In genomic region chr4:54571293-54571723, GRCh38 we compare ENCODE assay signal across 1 cellular context.
A peak's percentile ranks its signal among the peaks of the same experiment; 100 is the strongest.
TF ChIP-seq lines count a peak whose summit lies in the region.

No MANE protein-coding gene starts in this region.

TF ChIP-seq in K562, 482 proteins besides CTCF, POLR2A, EP300 and RAD21 (continued from another document and continues in another):
- peak; percentile 61; the same call in 1 of the 2 replicates for TF ChIP-seq MXI1 (IDR thresholded peaks at IDR 0.05; ENCODE audit: low read depth, low read length)
- TF ChIP-seq FOXP1 (CRISPR knock-in tag; IDR thresholded peaks at IDR 0.05), result no peak
- peak; percentile 46; the same call in 1 of the 2 replicates for TF ChIP-seq L3MBTL2 (IDR thresholded peaks at IDR 0.05)
- no peak for TF ChIP-seq KLF1 (tag; IDR thresholded peaks at IDR 0.05)
- TF ChIP-seq NCOR1 (IDR thresholded peaks at IDR 0.05), result peak; percentile 97
- no peak for TF ChIP-seq MAFK (IDR thresholded peaks at IDR 0.05; ENCODE audit: low read length)
- no peak for TF ChIP-seq ETV5 (CRISPR knock-in tag; IDR thresholded peaks at IDR 0.05; ENCODE audit: low read depth)
- peak; percentile 93 for TF ChIP-seq HDAC3 (IDR thresholded peaks at IDR 0.05; ENCODE audit: borderline replicate concordance, partially characterized antibody)
- no peak for TF ChIP-seq GTF3C2 (IDR thresholded peaks at IDR 0.05; ENCODE audit: borderline replicate concordance, extremely low read depth, insufficient read length)
- peak; percentile 34; the same call in 1 of the 2 replicates for TF ChIP-seq DEAF1 (CRISPR knock-in tag; IDR thresholded peaks at IDR 0.05)
- no peak for TF ChIP-seq SETDB1 (IDR thresholded peaks at IDR 0.05; ENCODE audit: low read length)
- peak; percentile 84; the same call in 1 of the 2 replicates for TF ChIP-seq LEF1 (IDR thresholded peaks at IDR 0.05)
- TF ChIP-seq, protein P1, sequence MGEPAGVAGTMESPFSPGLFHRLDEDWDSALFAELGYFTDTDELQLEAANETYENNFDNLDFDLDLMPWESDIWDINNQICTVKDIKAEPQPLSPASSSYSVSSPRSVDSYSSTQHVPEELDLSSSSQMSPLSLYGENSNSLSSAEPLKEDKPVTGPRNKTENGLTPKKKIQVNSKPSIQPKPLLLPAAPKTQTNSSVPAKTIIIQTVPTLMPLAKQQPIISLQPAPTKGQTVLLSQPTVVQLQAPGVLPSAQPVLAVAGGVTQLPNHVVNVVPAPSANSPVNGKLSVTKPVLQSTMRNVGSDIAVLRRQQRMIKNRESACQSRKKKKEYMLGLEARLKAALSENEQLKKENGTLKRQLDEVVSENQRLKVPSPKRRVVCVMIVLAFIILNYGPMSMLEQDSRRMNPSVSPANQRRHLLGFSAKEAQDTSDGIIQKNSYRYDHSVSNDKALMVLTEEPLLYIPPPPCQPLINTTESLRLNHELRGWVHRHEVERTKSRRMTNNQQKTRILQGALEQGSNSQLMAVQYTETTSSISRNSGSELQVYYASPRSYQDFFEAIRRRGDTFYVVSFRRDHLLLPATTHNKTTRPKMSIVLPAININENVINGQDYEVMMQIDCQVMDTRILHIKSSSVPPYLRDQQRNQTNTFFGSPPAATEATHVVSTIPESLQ (CRISPR knock-in tag; IDR thresholded peaks at IDR 0.05), result no peak
- TF ChIP-seq ILK (tag; IDR thresholded peaks at IDR 0.05; ENCODE audit: borderline replicate concordance, low read depth), result no peak
- TF ChIP-seq TAL1 (IDR thresholded peaks at IDR 0.05), result peak; percentile 96
- TF ChIP-seq SMARCB1 (IDR thresholded peaks at IDR 0.05; ENCODE audit: insufficient read length, low read depth), result no peak
- peak; percentile 50 to 92; a peak in 2 of 4 replicates for TF ChIP-seq MLLT1 (IDR thresholded peaks at IDR 0.05)
- no peak for TF ChIP-seq BRF2 (IDR thresholded peaks at IDR 0.05; ENCODE audit: borderline replicate concordance, insufficient read depth, insufficient read length)
- no peak for TF ChIP-seq BRD9 (IDR thresholded peaks at IDR 0.05; ENCODE audit: low read depth, partially characterized antibody)
- no peak for TF ChIP-seq MLX (CRISPR knock-in tag; conservative IDR thresholded peaks at IDR 0.05)
- TF ChIP-seq ZNF354B (CRISPR knock-in tag; IDR thresholded peaks at IDR 0.05), result 0 out of 2 replicates have a peak, but pooled peaks have one; percentile 34
- TF ChIP-seq IRF2 (CRISPR knock-in tag; IDR thresholded peaks at IDR 0.05), result no peak
- TF ChIP-seq, protein P2, sequence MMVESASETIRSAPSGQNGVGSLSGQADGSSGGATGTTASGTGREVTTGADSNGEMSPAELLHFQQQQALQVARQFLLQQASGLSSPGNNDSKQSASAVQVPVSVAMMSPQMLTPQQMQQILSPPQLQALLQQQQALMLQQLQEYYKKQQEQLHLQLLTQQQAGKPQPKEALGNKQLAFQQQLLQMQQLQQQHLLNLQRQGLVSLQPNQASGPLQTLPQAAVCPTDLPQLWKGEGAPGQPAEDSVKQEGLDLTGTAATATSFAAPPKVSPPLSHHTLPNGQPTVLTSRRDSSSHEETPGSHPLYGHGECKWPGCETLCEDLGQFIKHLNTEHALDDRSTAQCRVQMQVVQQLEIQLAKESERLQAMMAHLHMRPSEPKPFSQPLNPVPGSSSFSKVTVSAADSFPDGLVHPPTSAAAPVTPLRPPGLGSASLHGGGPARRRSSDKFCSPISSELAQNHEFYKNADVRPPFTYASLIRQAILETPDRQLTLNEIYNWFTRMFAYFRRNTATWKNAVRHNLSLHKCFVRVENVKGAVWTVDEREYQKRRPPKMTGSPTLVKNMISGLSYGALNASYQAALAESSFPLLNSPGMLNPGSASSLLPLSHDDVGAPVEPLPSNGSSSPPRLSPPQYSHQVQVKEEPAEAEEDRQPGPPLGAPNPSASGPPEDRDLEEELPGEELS (CRISPR knock-in tag; IDR thresholded peaks at IDR 0.05; ENCODE audit: borderline replicate concordance), result 0 out of 2 replicates have a peak, but pooled peaks have one; percentile 63
- peak; percentile 74; the same call in 1 of the 2 replicates for TF ChIP-seq ZBTB9 (CRISPR knock-in tag; IDR thresholded peaks at IDR 0.05)
- TF ChIP-seq, protein P3, sequence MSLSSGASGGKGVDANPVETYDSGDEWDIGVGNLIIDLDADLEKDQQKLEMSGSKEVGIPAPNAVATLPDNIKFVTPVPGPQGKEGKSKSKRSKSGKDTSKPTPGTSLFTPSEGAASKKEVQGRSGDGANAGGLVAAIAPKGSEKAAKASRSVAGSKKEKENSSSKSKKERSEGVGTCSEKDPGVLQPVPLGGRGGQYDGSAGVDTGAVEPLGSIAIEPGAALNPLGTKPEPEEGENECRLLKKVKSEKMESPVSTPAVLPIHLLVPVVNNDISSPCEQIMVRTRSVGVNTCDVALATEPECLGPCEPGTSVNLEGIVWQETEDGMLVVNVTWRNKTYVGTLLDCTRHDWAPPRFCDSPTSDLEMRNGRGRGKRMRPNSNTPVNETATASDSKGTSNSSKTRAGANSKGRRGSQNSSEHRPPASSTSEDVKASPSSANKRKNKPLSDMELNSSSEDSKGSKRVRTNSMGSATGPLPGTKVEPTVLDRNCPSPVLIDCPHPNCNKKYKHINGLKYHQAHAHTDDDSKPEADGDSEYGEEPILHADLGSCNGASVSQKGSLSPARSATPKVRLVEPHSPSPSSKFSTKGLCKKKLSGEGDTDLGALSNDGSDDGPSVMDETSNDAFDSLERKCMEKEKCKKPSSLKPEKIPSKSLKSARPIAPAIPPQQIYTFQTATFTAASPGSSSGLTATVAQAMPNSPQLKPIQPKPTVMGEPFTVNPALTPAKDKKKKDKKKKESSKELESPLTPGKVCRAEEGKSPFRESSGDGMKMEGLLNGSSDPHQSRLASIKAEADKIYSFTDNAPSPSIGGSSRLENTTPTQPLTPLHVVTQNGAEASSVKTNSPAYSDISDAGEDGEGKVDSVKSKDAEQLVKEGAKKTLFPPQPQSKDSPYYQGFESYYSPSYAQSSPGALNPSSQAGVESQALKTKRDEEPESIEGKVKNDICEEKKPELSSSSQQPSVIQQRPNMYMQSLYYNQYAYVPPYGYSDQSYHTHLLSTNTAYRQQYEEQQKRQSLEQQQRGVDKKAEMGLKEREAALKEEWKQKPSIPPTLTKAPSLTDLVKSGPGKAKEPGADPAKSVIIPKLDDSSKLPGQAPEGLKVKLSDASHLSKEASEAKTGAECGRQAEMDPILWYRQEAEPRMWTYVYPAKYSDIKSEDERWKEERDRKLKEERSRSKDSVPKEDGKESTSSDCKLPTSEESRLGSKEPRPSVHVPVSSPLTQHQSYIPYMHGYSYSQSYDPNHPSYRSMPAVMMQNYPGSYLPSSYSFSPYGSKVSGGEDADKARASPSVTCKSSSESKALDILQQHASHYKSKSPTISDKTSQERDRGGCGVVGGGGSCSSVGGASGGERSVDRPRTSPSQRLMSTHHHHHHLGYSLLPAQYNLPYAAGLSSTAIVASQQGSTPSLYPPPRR (CRISPR knock-in tag; IDR thresholded peaks at IDR 0.05; ENCODE audit: borderline replicate concordance), result peak; percentile 69; the same call in 1 of the 2 replicates
- TF ChIP-seq EWSR1 (IDR thresholded peaks at IDR 0.05; ENCODE audit: borderline replicate concordance, low read depth, partially characterized antibody), result no peak
- no peak for TF ChIP-seq PCBP2 (IDR thresholded peaks at IDR 0.05; ENCODE audit: low read depth, low read length, poor library complexity, severe bottlenecking)
- TF ChIP-seq ZBTB43 (CRISPR knock-in tag; IDR thresholded peaks at IDR 0.05), result no peak
- TF ChIP-seq HSF4 (CRISPR knock-in tag; IDR thresholded peaks at IDR 0.05; ENCODE audit: borderline replicate concordance), result no peak
- no peak for TF ChIP-seq BRD4 (IDR thresholded peaks at IDR 0.05)
- TF ChIP-seq ZNF3 (CRISPR knock-in tag; IDR thresholded peaks at IDR 0.05), result no peak
